Comparison of ENCODE assay signal across 28 cellular contexts in genomic region chr4:82594466-82594865, GRCh38. TPM values are rescaled to one million over a fixed set of nuclear protein-coding genes. Genes with fewer than 3 reads are reported as not detected.
"Had no signal": no experiment of that assay in that cellular context is flagged by ENCODE, and none has a peak within 500 bp of the region (broad histone marks: within the 10 kb centered on the region; RNA-seq: fewer than 3 reads in every experiment).

No MANE protein-coding gene starts in this region.

- H3K4me3 Mint-ChIP-seq: activated B cell treated with CpG ODN at 0.5 μM for 24 hours; activated CD4-positive, alpha-beta memory T cell treated with anti-CD3 and anti-CD28 coated beads for 36 hours; activated CD4-positive, alpha-beta T cell treated with anti-CD3 and anti-CD28 coated beads, Interleukin-2, amount 10 ng/mL, durations not matched to agents 24 days and 14 days; activated naive CD8-positive, alpha-beta T cell treated with anti-CD3 and anti-CD28 coated beads, Interleukin-2, amount 50 U/mL, for 24 hours; activated T-cell treated with anti-CD3 and anti-CD28 coated beads, Interleukin-2, amount 50 U/mL, for 4 hours; T-cell had no signal

- DNase-seq: activated B cell treated with CpG ODN at 0.5 μM for 24 hours; activated CD4-positive, alpha-beta memory T cell treated with anti-CD3 and anti-CD28 coated beads for 36 hours; activated CD4-positive, alpha-beta T cell treated with anti-CD3 and anti-CD28 coated beads for 1 hour; activated CD4-positive, alpha-beta T cell treated with anti-CD3 and anti-CD28 coated beads, Interleukin-2, amount 10 ng/mL, durations not matched to agents 24 days and 14 days; activated CD8-positive, alpha-beta memory T cell treated with anti-CD3 and anti-CD28 coated beads for 24 hours; activated effector memory CD4-positive, alpha-beta T cell treated with anti-CD3 and anti-CD28 coated beads, Interleukin-2, amount 50 U/mL, for 16 hours; activated naive CD4-positive, alpha-beta T cell treated with Interleukin-2 at 50 U/mL for 16 hours; activated naive CD8-positive, alpha-beta T cell treated with anti-CD3 and anti-CD28 coated beads, Interleukin-2, amount 50 U/mL, for 24 hours; activated T-cell treated with anti-CD3 and anti-CD28 coated beads, Interleukin-2, amount 50 U/mL, for 4 hours; amygdala; Kasumi-1; KBM-7; NCI-H146; NCI-H187 treated with DMSO at 0.1 percent for 48 hours; NCI-H2081 treated with DMSO at 0.1 percent for 48 hours; NCI-H446 treated with DMSO at 0.1 percent for 48 hours; NCI-H526; NCI-H774; RPMI8226; T-cell; T-helper 2 cell; T1000 had no signal

- H3K4me3 ChIP-seq: SK-N-MC had no signal

- FAIRE-seq: TTC549 had no signal

- H3K9me3 Mint-ChIP-seq: activated B cell treated with CpG ODN at 0.5 μM for 24 hours; activated CD4-positive, alpha-beta memory T cell treated with anti-CD3 and anti-CD28 coated beads for 36 hours; activated CD4-positive, alpha-beta T cell treated with anti-CD3 and anti-CD28 coated beads, Interleukin-2, amount 10 ng/mL, durations not matched to agents 24 days and 14 days; activated naive CD4-positive, alpha-beta T cell treated with anti-CD3 and anti-CD28 coated beads, Interleukin-2, amount 50 U/mL, for 72 hours; activated naive CD8-positive, alpha-beta T cell treated with anti-CD3 and anti-CD28 coated beads, Interleukin-2, amount 50 U/mL, for 24 hours; activated T-cell treated with anti-CD3 and anti-CD28 coated beads, Interleukin-2, amount 50 U/mL, for 4 hours; T-cell had no signal

- H3K36me3 Mint-ChIP-seq: activated CD4-positive, alpha-beta memory T cell treated with anti-CD3 and anti-CD28 coated beads for 36 hours; activated naive CD4-positive, alpha-beta T cell treated with anti-CD3 and anti-CD28 coated beads, Interleukin-2, amount 50 U/mL, for 72 hours; T-cell had no signal

- ATAC-seq: activated naive CD4-positive, alpha-beta T cell treated with anti-CD3 and anti-CD28 coated beads, Interleukin-2, amount 50 U/mL, for 72 hours; activated naive CD8-positive, alpha-beta T cell treated with anti-CD3 and anti-CD28 coated beads, Interleukin-2, amount 50 U/mL, for 24 hours; activated T-cell treated with anti-CD3 and anti-CD28 coated beads, Interleukin-2, amount 50 U/mL, for 4 hours; Panc1; Right ventricle myocardium inferior; T-cell had no signal

- H3K27ac Mint-ChIP-seq: activated B cell treated with CpG ODN at 0.5 μM for 24 hours; activated CD4-positive, alpha-beta memory T cell treated with anti-CD3 and anti-CD28 coated beads for 36 hours; activated CD4-positive, alpha-beta T cell treated with anti-CD3 and anti-CD28 coated beads, Interleukin-2, amount 10 ng/mL, durations not matched to agents 24 days and 14 days; activated naive CD4-positive, alpha-beta T cell treated with anti-CD3 and anti-CD28 coated beads, Interleukin-2, amount 50 U/mL, for 72 hours; activated naive CD8-positive, alpha-beta T cell treated with anti-CD3 and anti-CD28 coated beads, Interleukin-2, amount 50 U/mL, for 24 hours; T-cell had no signal

- H3K27ac ChIP-seq: SK-N-MC had no signal

- H3K4me1 Mint-ChIP-seq: activated B cell treated with CpG ODN at 0.5 μM for 24 hours; activated CD4-positive, alpha-beta T cell treated with anti-CD3 and anti-CD28 coated beads, Interleukin-2, amount 10 ng/mL, durations not matched to agents 24 days and 14 days; activated naive CD8-positive, alpha-beta T cell treated with anti-CD3 and anti-CD28 coated beads, Interleukin-2, amount 50 U/mL, for 24 hours; T-cell had no signal

RNA-seq across cellular contexts. Expression of gene TMEM150C, which starts 32.7 kb away (rescaled TPM):
- total RNA-seq: activated B cell treated with CpG ODN at 0.5 μM for 24 hours; activated CD4-positive, alpha-beta memory T cell treated with anti-CD3 and anti-CD28 coated beads for 36 hours; activated CD4-positive, alpha-beta T cell treated with anti-CD3 and anti-CD28 coated beads, Interleukin-2, amount 10 ng/mL, durations not matched to agents 24 days and 14 days; activated naive CD4-positive, alpha-beta T cell treated with anti-CD3 and anti-CD28 coated beads, Interleukin-2, amount 50 U/mL, for 72 hours; OCI-LY7 had no signal
